In genomic region chr2:56210291-56210690, GRCh38 we compare ENCODE assay signal across 35 cellular contexts. TPM values are rescaled to one million over a fixed set of nuclear protein-coding genes. Genes with fewer than 3 reads are reported as not detected.
"Had no signal": no experiment of that assay in that cellular context is flagged by ENCODE, and none has a peak within 500 bp of the region (broad histone marks: within the 10 kb centered on the region; RNA-seq: fewer than 3 reads in every experiment).

No MANE protein-coding gene starts in this region.

- DNase-seq: activated B cell treated with CpG ODN at 0.5 μM for 24 hours; activated CD4-positive, alpha-beta memory T cell treated with anti-CD3 and anti-CD28 coated beads for 36 hours; activated CD4-positive, alpha-beta T cell treated with anti-CD3 and anti-CD28 coated beads for 4 hours; activated CD4-positive, alpha-beta T cell treated with anti-CD3 and anti-CD28 coated beads, Interleukin-2, amount 10 ng/mL, durations not matched to agents 24 days and 14 days; activated CD4-positive, alpha-beta T cell treated with anti-CD3 and anti-CD28 coated beads, Interleukin-2, amount 50 U/mL, for 1 hour; activated CD4-positive, alpha-beta T cell treated with anti-CD3 and anti-CD28 coated beads, Interleukin-2, amount 50 U/mL, for 4 hours; activated CD4-positive, CD25-positive, alpha-beta regulatory T cell treated with anti-CD3 and anti-CD28 coated beads, Interleukin-2, amount 50 U/mL, for 72 hours; activated CD8-positive, alpha-beta memory T cell treated with anti-CD3 and anti-CD28 coated beads, Interleukin-2, amount 50 U/mL, for 4 hours; activated CD8-positive, alpha-beta T cell treated with anti-CD3 and anti-CD28 coated beads for 36 hours; activated effector memory CD4-positive, alpha-beta T cell treated with anti-CD3 and anti-CD28 coated beads, Interleukin-2, amount 50 U/mL, for 16 hours; activated gamma-delta T cell treated with Interleukin-2 at 50 U/mL for 16 hours; activated naive CD4-positive, alpha-beta T cell; activated naive CD4-positive, alpha-beta T cell treated with anti-CD3 and anti-CD28 coated beads for 36 hours; activated naive CD4-positive, alpha-beta T cell treated with anti-CD3 and anti-CD28 coated beads, Interleukin-2, amount 50 U/mL, for 16 hours; activated naive CD8-positive, alpha-beta T cell treated with anti-CD3 and anti-CD28 coated beads for 36 hours; activated T-cell treated with anti-CD3 and anti-CD28 coated beads for 4 hours; activated T-cell treated with anti-CD3 and anti-CD28 coated beads, Interleukin-2, amount 50 U/mL, for 1 hour; activated T-cell treated with anti-CD3 and anti-CD28 coated beads, Interleukin-2, amount 50 U/mL, for 4 hours; activated T-cell treated with anti-CD3 and anti-CD28 coated beads, Interleukin-2, amount 50 U/mL, for 72 hours; adrenal gland; amniotic stem cell; aorta; body of pancreas; brain microvascular endothelial cell; central memory CD4-positive, alpha-beta T cell; T-helper 1 cell; T-helper 2 cell; T-helper 9 cell had no signal

- ATAC-seq: activated CD8-positive, alpha-beta T cell treated with anti-CD3 and anti-CD28 coated beads for 36 hours; activated naive CD4-positive, alpha-beta T cell treated with anti-CD3 and anti-CD28 coated beads, Interleukin-2, amount 50 U/mL, for 72 hours; activated T-cell treated with anti-CD3 and anti-CD28 coated beads, Interleukin-2, amount 50 U/mL, for 4 hours; activated T-cell treated with anti-CD3 and anti-CD28 coated beads, Interleukin-2, amount 50 U/mL, for 72 hours; activated T-helper 17 cell treated with anti-CD3 and anti-CD28 coated beads, Interleukin-2, amount 50 U/mL, for 72 hours; body of pancreas had no signal

- FAIRE-seq: astrocyte, TTC549 had no signal

- H3K4me3 ChIP-seq: adrenal gland, body of pancreas, breast epithelium had no signal

RNA-seq across cellular contexts. Expression of gene CCDC85A, which starts 26.5 kb away (rescaled TPM):
- total RNA-seq: activated B cell treated with CpG ODN at 0.5 μM for 24 hours; activated CD4-positive, alpha-beta memory T cell treated with anti-CD3 and anti-CD28 coated beads for 36 hours; activated CD4-positive, alpha-beta T cell treated with anti-CD3 and anti-CD28 coated beads, Interleukin-2, amount 10 ng/mL, durations not matched to agents 24 days and 14 days; activated CD8-positive, alpha-beta memory T cell treated with anti-CD3 and anti-CD28 coated beads for 36 hours; activated CD8-positive, alpha-beta T cell treated with anti-CD3 and anti-CD28 coated beads for 36 hours; activated naive CD4-positive, alpha-beta T cell treated with anti-CD3 and anti-CD28 coated beads for 36 hours; activated naive CD4-positive, alpha-beta T cell treated with anti-CD3 and anti-CD28 coated beads, Interleukin-2, amount 50 U/mL, for 72 hours; activated naive CD8-positive, alpha-beta T cell treated with anti-CD3 and anti-CD28 coated beads for 36 hours; activated T-cell treated with anti-CD3 and anti-CD28 coated beads, Interleukin-2, amount 50 U/mL, for 4 hours; activated T-cell treated with anti-CD3 and anti-CD28 coated beads, Interleukin-2, amount 50 U/mL, for 72 hours; activated T-helper 1 cell treated with anti-CD3 and anti-CD28 coated beads, Interleukin-12 subunit alpha, Interleukin-12 subunit beta, Interleukin-2, Interleukin-4 antibody, amounts not matched to agents 30 ng/mL and 10 ng/mL and 1 ng/mL, durations not matched to agents 14 hours and 24 hours and 36 hours; activated T-helper 17 cell treated with anti-CD3 and anti-CD28 coated beads, Interleukin-2, amount 50 U/mL, for 72 hours had no signal
